8 cellular contexts compared by ENCODE assay signal in the genomic region with DNA sequence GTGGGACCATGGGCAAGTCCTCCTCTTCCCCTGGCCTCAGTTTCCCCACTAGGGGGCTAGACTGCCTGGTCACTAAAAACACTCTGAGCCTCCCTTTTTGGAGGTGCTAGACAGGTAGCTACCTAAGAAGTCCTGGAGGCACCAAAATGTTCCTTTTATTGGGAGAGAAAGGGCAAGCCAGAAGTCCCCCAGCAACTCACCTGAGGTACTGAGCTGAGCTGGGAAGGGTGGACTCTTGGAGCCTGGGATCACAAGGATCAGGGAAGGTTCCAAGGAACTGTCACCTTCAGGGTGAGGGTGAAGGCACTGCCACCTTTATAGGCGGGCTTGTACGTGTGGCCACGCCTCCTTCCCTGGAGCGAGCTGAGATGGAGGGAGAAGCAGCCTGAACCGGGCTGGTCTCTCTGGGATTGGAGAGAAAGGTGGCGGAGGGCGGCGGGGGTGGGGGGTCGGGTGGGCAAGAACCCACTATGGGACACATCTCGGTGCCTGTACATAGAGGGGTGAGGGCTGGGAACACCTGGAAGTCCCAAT. TPM values are rescaled to one million over a fixed set of nuclear protein-coding genes. Genes with fewer than 3 reads are reported as not detected.
DNase-seq lines count a peak whose midpoint lies in the region; ATAC-seq and TF ChIP-seq lines count a peak whose summit lies in the region.

Gene CYP1A1 (minus strand): TSS at position 288 of the 534 bp plus-strand sequence. CDS start 2,431 bp downstream, outside the sequence.

- no peak within 1 kb of the TSS for H3K9ac ChIP-seq in parathyroid adenoma

- TF ChIP-seq EP300 in gastroesophageal sphincter (IDR thresholded peaks at IDR 0.05): no peak

- no peaks in the 10 kb centered on the region for H3K79me2 ChIP-seq in parathyroid adenoma

- peak within 1 kb of the TSS; percentile 81 for H3K4me2 ChIP-seq in parathyroid adenoma (ENCODE audit: low read length)

- H3K4me1 ChIP-seq in gastroesophageal sphincter: peaks cover 0 to 26% (median 5%) of the 10 kb centered on the region in 3 donors
- H3K4me1 ChIP-seq in parathyroid adenoma: no peaks in the 10 kb centered on the region

- TF ChIP-seq POLR2A in gastroesophageal sphincter (IDR thresholded peaks at IDR 0.05): no peak

- ATAC-seq in gastroesophageal sphincter (peak; percentile 41), HG03520 (IDR thresholded peaks at IDR 0.05; ENCODE audit: unreplicated experiment) (no peak), HG02678 (IDR thresholded peaks at IDR 0.05; ENCODE audit: unreplicated experiment) (no peak)

- H3K27me3 ChIP-seq in MG63 (no peaks in the 10 kb centered on the region), gastroesophageal sphincter (peaks cover 38% of the 10 kb centered on the region), parathyroid adenoma (ENCODE audit: control insufficient read depth, insufficient read depth, low read length) (no peaks in the 10 kb centered on the region)

- DNase-seq in D341Med (ENCODE audit: low spot score) (peak; percentile 57), MG63 (peak; percentile 32), HK-2 (ENCODE audit: unreplicated experiment) (no peak)
- peak; percentile 56 to 62 for DNase-seq in activated T-cell treated with anti-CD3 and anti-CD28 coated beads, Interleukin-2, amount 50 U/mL, for 48 hours

- H3K9me3 ChIP-seq in MG63: 0 out of 2 replicates have a peak, but pooled peaks cover 4% of the 10 kb centered on the region
- no peaks in the 10 kb centered on the region for H3K9me3 ChIP-seq in gastroesophageal sphincter
- no peaks in the 10 kb centered on the region for H3K9me3 ChIP-seq in parathyroid adenoma (ENCODE audit: control insufficient read depth, low read length)

- H3K4me3 ChIP-seq in MG63: peak within 1 kb of the TSS; percentile 43
- H3K4me3 ChIP-seq in gastroesophageal sphincter: peak within 1 kb of the TSS; percentile 41 to 64
- peak within 1 kb of the TSS; percentile 40 for H3K4me3 ChIP-seq in parathyroid adenoma (ENCODE audit: low read depth, low read length)

- H3K27ac ChIP-seq in gastroesophageal sphincter: peak within 1 kb of the TSS in 1 of 4 donors; percentile 66
- H3K27ac ChIP-seq in parathyroid adenoma: no peak within 1 kb of the TSS

- no peak for TF ChIP-seq CTCF in gastroesophageal sphincter (IDR thresholded peaks at IDR 0.05)
- TF ChIP-seq CTCF in parathyroid adenoma (IDR thresholded peaks at IDR 0.05): no peak

- H2AFZ ChIP-seq in parathyroid adenoma: peak within 1 kb of the TSS; percentile 80

- H3K36me3 ChIP-seq in MG63: no peaks in the 10 kb centered on the region
- no peaks in the 10 kb centered on the region for H3K36me3 ChIP-seq in gastroesophageal sphincter
- no peaks in the 10 kb centered on the region for H3K36me3 ChIP-seq in parathyroid adenoma (ENCODE audit: control insufficient read depth, insufficient read depth, low read length)

- WGBS in gastroesophageal sphincter (ENCODE audit: low coverage in 1 of 2), 2 donors: 0% methylated on average over 5 of the region's 10 CpGs; no CpG with 5 or more reads in 1 of the 2 donors

RNA-seq across cellular contexts. Expression of gene CYP1A1, which starts in this region (rescaled TPM):
- 11.6 and 15.7 TPM in 2 replicates for total RNA-seq in MG63 (2014; rRNA removed; shearing (Covaris generic); ENCODE audit: low replicate concordance)
- total RNA-seq in gastroesophageal sphincter: 1 to 10 TPM in 1 of 4 donors, under 1 TPM in 1, not detected in 2; 0.47 to 2.2 TPM
